Comparison of ENCODE assay signal across 1 cellular context in the genomic region with DNA sequence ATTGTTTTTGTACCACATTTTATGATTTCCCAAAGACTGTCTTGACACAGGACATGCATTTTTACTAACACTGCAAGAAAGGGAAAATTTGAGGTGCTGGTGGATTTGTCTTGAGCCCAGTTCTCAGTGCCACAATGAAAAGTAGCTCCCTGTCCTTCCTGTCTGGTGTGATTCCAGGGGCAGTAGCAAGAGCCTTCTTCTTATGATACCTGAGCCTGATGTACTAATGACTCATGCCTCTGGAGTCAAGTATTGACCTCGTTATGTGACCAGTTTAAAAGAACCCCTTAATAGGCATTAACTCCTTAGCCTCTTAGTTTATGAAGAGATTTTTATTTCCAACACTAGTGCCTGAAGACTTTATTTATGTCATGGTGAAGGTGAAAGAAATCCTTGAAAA.
TF ChIP-seq lines count a peak whose summit lies in the region.

No MANE protein-coding gene starts in this region.

TF ChIP-seq in HCT116, 20 proteins besides CTCF, POLR2A, EP300 and RAD21 (continued from another document):
- TF ChIP-seq, protein P1, sequence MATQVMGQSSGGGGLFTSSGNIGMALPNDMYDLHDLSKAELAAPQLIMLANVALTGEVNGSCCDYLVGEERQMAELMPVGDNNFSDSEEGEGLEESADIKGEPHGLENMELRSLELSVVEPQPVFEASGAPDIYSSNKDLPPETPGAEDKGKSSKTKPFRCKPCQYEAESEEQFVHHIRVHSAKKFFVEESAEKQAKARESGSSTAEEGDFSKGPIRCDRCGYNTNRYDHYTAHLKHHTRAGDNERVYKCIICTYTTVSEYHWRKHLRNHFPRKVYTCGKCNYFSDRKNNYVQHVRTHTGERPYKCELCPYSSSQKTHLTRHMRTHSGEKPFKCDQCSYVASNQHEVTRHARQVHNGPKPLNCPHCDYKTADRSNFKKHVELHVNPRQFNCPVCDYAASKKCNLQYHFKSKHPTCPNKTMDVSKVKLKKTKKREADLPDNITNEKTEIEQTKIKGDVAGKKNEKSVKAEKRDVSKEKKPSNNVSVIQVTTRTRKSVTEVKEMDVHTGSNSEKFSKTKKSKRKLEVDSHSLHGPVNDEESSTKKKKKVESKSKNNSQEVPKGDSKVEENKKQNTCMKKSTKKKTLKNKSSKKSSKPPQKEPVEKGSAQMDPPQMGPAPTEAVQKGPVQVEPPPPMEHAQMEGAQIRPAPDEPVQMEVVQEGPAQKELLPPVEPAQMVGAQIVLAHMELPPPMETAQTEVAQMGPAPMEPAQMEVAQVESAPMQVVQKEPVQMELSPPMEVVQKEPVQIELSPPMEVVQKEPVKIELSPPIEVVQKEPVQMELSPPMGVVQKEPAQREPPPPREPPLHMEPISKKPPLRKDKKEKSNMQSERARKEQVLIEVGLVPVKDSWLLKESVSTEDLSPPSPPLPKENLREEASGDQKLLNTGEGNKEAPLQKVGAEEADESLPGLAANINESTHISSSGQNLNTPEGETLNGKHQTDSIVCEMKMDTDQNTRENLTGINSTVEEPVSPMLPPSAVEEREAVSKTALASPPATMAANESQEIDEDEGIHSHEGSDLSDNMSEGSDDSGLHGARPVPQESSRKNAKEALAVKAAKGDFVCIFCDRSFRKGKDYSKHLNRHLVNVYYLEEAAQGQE (IDR thresholded peaks at IDR 0.05; ENCODE audit: low read depth), result no peak
- TF ChIP-seq ZNF274 (IDR thresholded peaks at IDR 0.05; ENCODE audit: low read depth, low read length), result no peak
- TF ChIP-seq JUND (IDR thresholded peaks at IDR 0.05), result peak; percentile 74
- TF ChIP-seq, protein P2, sequence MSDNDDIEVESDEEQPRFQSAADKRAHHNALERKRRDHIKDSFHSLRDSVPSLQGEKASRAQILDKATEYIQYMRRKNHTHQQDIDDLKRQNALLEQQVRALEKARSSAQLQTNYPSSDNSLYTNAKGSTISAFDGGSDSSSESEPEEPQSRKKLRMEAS (IDR thresholded peaks at IDR 0.05), result 0 out of 2 replicates have a peak, but pooled peaks have one; percentile 19
- no peak for TF ChIP-seq SIN3A (IDR thresholded peaks at IDR 0.05; ENCODE audit: low read depth)
- TF ChIP-seq, protein P3, sequence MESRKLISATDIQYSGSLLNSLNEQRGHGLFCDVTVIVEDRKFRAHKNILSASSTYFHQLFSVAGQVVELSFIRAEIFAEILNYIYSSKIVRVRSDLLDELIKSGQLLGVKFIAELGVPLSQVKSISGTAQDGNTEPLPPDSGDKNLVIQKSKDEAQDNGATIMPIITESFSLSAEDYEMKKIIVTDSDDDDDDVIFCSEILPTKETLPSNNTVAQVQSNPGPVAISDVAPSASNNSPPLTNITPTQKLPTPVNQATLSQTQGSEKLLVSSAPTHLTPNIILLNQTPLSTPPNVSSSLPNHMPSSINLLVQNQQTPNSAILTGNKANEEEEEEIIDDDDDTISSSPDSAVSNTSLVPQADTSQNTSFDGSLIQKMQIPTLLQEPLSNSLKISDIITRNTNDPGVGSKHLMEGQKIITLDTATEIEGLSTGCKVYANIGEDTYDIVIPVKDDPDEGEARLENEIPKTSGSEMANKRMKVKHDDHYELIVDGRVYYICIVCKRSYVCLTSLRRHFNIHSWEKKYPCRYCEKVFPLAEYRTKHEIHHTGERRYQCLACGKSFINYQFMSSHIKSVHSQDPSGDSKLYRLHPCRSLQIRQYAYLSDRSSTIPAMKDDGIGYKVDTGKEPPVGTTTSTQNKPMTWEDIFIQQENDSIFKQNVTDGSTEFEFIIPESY (IDR thresholded peaks at IDR 0.05; ENCODE audit: extremely low read depth, insufficient replicate concordance, low read length), result no peak
- TF ChIP-seq POLR2AphosphoS5 (IDR thresholded peaks at IDR 0.05; ENCODE audit: low read depth, low read length), result no peak
- TF ChIP-seq ZFX (IDR thresholded peaks at IDR 0.05), result no peak
- TF ChIP-seq EZH2phosphoT487 (IDR thresholded peaks at IDR 0.05; ENCODE audit: borderline replicate concordance), result no peak
- TF ChIP-seq, protein P4, sequence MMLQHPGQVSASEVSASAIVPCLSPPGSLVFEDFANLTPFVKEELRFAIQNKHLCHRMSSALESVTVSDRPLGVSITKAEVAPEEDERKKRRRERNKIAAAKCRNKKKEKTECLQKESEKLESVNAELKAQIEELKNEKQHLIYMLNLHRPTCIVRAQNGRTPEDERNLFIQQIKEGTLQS (IDR thresholded peaks at IDR 0.05), result no peak
- TF ChIP-seq CEBPB (IDR thresholded peaks at IDR 0.05; ENCODE audit: low read depth), result no peak
- TF ChIP-seq ELF1 (IDR thresholded peaks at IDR 0.05; ENCODE audit: borderline replicate concordance, low read depth), result no peak
- no peak for TF ChIP-seq EGR1 (IDR thresholded peaks at IDR 0.05; ENCODE audit: low read depth)
- TF ChIP-seq SRF (IDR thresholded peaks at IDR 0.05; ENCODE audit: low read depth), result 0 out of 2 replicates have a peak, but pooled peaks have one; percentile 36
- TF ChIP-seq TCF7L2 (IDR thresholded peaks at IDR 0.05; ENCODE audit: borderline replicate concordance, extremely low read depth, insufficient read depth, insufficient read length), result no peak
- TF ChIP-seq YY1 (IDR thresholded peaks at IDR 0.05; ENCODE audit: extremely low read depth, insufficient replicate concordance, low read depth, low read length), result no peak
- TF ChIP-seq SP1 (IDR thresholded peaks at IDR 0.05; ENCODE audit: low read depth), result peak; percentile 71
- peak; percentile 66 for TF ChIP-seq FOSL1 (IDR thresholded peaks at IDR 0.05; ENCODE audit: low read depth)
